In the genomic region with DNA sequence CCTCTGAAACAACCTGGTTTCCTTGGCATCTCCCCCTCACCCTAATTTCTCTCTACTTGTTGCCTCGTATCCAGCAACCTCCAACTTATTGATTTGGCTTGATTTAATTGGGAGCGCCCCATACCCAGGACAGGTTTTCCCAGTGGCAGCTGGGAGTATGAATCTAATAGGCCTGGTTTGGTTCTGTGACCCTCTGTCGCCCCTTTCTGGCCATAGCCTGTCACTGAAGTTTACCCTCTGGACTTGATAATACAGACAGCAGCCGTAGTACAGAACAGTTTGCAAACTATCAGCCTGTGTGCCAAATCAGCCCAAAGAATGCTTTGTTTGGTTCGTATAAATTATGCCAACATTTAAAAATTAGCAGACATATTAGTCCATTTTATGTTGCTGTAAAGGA, we compare ENCODE assay signal across 8 cellular contexts.
A peak's percentile ranks its signal among the peaks of the same experiment; 100 is the strongest.
DNase-seq lines count a peak whose midpoint lies in the region; ATAC-seq and TF ChIP-seq lines count a peak whose summit lies in the region.

No MANE protein-coding gene starts in this region.

- H3K27ac Mint-ChIP-seq in activated naive CD4-positive, alpha-beta T cell treated with anti-CD3 and anti-CD28 coated beads for 36 hours, result no peak overlapping the region
- no peak overlapping the region for H3K27ac Mint-ChIP-seq in activated CD4-positive, alpha-beta T cell treated with anti-CD3 and anti-CD28 coated beads for 36 hours

- H3K4me1 Mint-ChIP-seq in activated naive CD4-positive, alpha-beta T cell treated with anti-CD3 and anti-CD28 coated beads for 36 hours (ENCODE audit: low read depth), result no peaks in the 10 kb centered on the region
- H3K4me1 Mint-ChIP-seq in activated CD4-positive, alpha-beta T cell treated with anti-CD3 and anti-CD28 coated beads for 36 hours, result no peaks in the 10 kb centered on the region

- 0 out of 2 replicates have a peak, but pooled peaks have one; percentile 5 for TF ChIP-seq CTCF in RWPE1 (conservative IDR thresholded peaks at IDR 0.05; ENCODE audit: low read depth)

- no peak overlapping the region for H3K27ac ChIP-seq in RWPE1

- peak; percentile 5 for DNase-seq in activated naive CD4-positive, alpha-beta T cell treated with anti-CD3 and anti-CD28 coated beads for 36 hours
- no peak for DNase-seq in activated naive CD4-positive, alpha-beta T cell (lab: John Stamatoyannopoulos, UW)
- peak; percentile 12 for DNase-seq in HPDE6-E6E7 (ENCODE audit: extremely low spot score)
- peak; percentile 4 for DNase-seq in RWPE1 (ENCODE audit: low spot score)
- DNase-seq in left ventricle myocardium superior, result no peak
- no peak for DNase-seq in middle frontal gyrus (ENCODE audit: extremely low spot score, low spot score)
- no peak for DNase-seq in activated CD4-positive, alpha-beta T cell treated with anti-CD3 and anti-CD28 coated beads for 36 hours
- no peak for DNase-seq in ureter (ENCODE audit: low spot score)

- H3K36me3 Mint-ChIP-seq in activated naive CD4-positive, alpha-beta T cell treated with anti-CD3 and anti-CD28 coated beads for 36 hours (ENCODE audit: low read depth), result no peaks in the 10 kb centered on the region
- H3K36me3 Mint-ChIP-seq in activated CD4-positive, alpha-beta T cell treated with anti-CD3 and anti-CD28 coated beads for 36 hours (ENCODE audit: low read depth), result no peaks in the 10 kb centered on the region

- no peak overlapping the region for H3K4me3 Mint-ChIP-seq in activated naive CD4-positive, alpha-beta T cell treated with anti-CD3 and anti-CD28 coated beads for 36 hours
- no peak overlapping the region for H3K4me3 Mint-ChIP-seq in activated CD4-positive, alpha-beta T cell treated with anti-CD3 and anti-CD28 coated beads for 36 hours

- intact Hi-C loops in activated naive CD4-positive, alpha-beta T cell treated with anti-CD3 and anti-CD28 coated beads for 36 hours (cut with micrococcal nuclease), result no loop called here
- intact Hi-C loops in left ventricle myocardium superior (cut with micrococcal nuclease), result no loop called here
- intact Hi-C loops in activated CD4-positive, alpha-beta T cell treated with anti-CD3 and anti-CD28 coated beads for 36 hours (cut with DNase I, micrococcal nuclease), result no loop called here

- ATAC-seq in left ventricle myocardium superior, result peak; percentile 45
- no peak for ATAC-seq in activated CD4-positive, alpha-beta T cell treated with anti-CD3 and anti-CD28 coated beads for 36 hours

- H3K9me3 Mint-ChIP-seq in activated naive CD4-positive, alpha-beta T cell treated with anti-CD3 and anti-CD28 coated beads for 36 hours, result no peaks in the 10 kb centered on the region
- H3K9me3 Mint-ChIP-seq in activated CD4-positive, alpha-beta T cell treated with anti-CD3 and anti-CD28 coated beads for 36 hours (ENCODE audit: low read depth), result no peaks in the 10 kb centered on the region

- POLR2A ChIA-PET in RWPE1 (lab: Yijun Ruan, JAX; ENCODE audit: low non-redundant PET), result no interaction called here
- POLR2A ChIA-PET in activated CD4-positive, alpha-beta T cell treated with anti-CD3 and anti-CD28 coated beads for 36 hours (lab: Charles Lee), result no interaction called here

- no peaks in the 10 kb centered on the region for H3K27me3 Mint-ChIP-seq in activated naive CD4-positive, alpha-beta T cell treated with anti-CD3 and anti-CD28 coated beads for 36 hours (ENCODE audit: low read depth)
- no peaks in the 10 kb centered on the region for H3K27me3 Mint-ChIP-seq in activated CD4-positive, alpha-beta T cell treated with anti-CD3 and anti-CD28 coated beads for 36 hours

- CTCF ChIA-PET in activated naive CD4-positive, alpha-beta T cell treated with anti-CD3 and anti-CD28 coated beads for 36 hours (lab: Charles Lee), result no interaction called here
- CTCF ChIA-PET in RWPE1 (lab: Yijun Ruan, JAX), result interaction anchor here (0.6 to 0.9 kb wide), 2 partner anchors 117 to 409 kb away, joined by 3 to 4 read pairs; no protein-coding TSS in a partner anchor
- CTCF ChIA-PET in activated CD4-positive, alpha-beta T cell treated with anti-CD3 and anti-CD28 coated beads for 36 hours (lab: Charles Lee), result interaction anchor here (0.6 to 1.1 kb wide), 2 partner anchors 10 to 957 kb away, joined by 3 to 4 read pairs; no protein-coding TSS in a partner anchor

Comparison
In these comparisons a context has a peak if more than half of its experiments do, and no peak if none do; other contexts are left out.
1. DNase-seq: peak in activated naive CD4-positive, alpha-beta T cell treated with anti-CD3 and anti-CD28 coated beads for 36 hours (single experiment), HPDE6-E6E7 (single experiment) and RWPE1 (single experiment); none in activated naive CD4-positive, alpha-beta T cell (0 of 4), left ventricle myocardium superior (single experiment), middle frontal gyrus (single experiment), activated CD4-positive, alpha-beta T cell treated with anti-CD3 and anti-CD28 coated beads for 36 hours (single experiment) and ureter (single experiment).